In genomic region chr1:57782357-57782756, GRCh38 we compare ENCODE assay signal across 26 cellular contexts.
"Had no signal": no experiment of that assay in that cellular context is flagged by ENCODE, and none has a peak within 500 bp of the region (broad histone marks: within the 10 kb centered on the region; RNA-seq: fewer than 3 reads in every experiment).

No MANE protein-coding gene starts in this region.

- H3K36me3 Mint-ChIP-seq: activated CD4-positive, alpha-beta memory T cell treated with anti-CD3 and anti-CD28 coated beads for 36 hours; activated naive CD4-positive, alpha-beta T cell treated with anti-CD3 and anti-CD28 coated beads, Interleukin-2, amount 10 ng/mL, durations not matched to agents 7 days and 5 days; activated naive CD4-positive, alpha-beta T cell treated with anti-CD3 and anti-CD28 coated beads, Interleukin-2, amount 50 U/mL, for 72 hours had no signal

- H3K4me3 Mint-ChIP-seq: activated CD4-positive, alpha-beta memory T cell treated with anti-CD3 and anti-CD28 coated beads for 36 hours; activated CD4-positive, alpha-beta T cell treated with anti-CD3 and anti-CD28 coated beads for 36 hours; activated CD4-positive, alpha-beta T cell treated with anti-CD3 and anti-CD28 coated beads, Interleukin-2, amount 10 ng/mL, durations not matched to agents 24 days and 14 days; activated naive CD4-positive, alpha-beta T cell treated with anti-CD3 and anti-CD28 coated beads, Interleukin-2, amount 10 ng/mL, durations not matched to agents 7 days and 5 days; activated T-cell treated with anti-CD3 and anti-CD28 coated beads, Interleukin-2, amount 50 U/mL, for 24 hours; activated T-cell treated with anti-CD3 and anti-CD28 coated beads, Interleukin-2, amount 50 U/mL, for 72 hours; effector memory CD8-positive, alpha-beta T cell had no signal

- H3K27ac Mint-ChIP-seq: activated CD4-positive, alpha-beta memory T cell treated with anti-CD3 and anti-CD28 coated beads for 36 hours; activated CD4-positive, alpha-beta T cell treated with anti-CD3 and anti-CD28 coated beads for 36 hours; activated CD4-positive, alpha-beta T cell treated with anti-CD3 and anti-CD28 coated beads, Interleukin-2, amount 10 ng/mL, durations not matched to agents 24 days and 14 days; activated naive CD4-positive, alpha-beta T cell treated with anti-CD3 and anti-CD28 coated beads, Interleukin-2, amount 10 ng/mL, durations not matched to agents 7 days and 5 days; activated naive CD4-positive, alpha-beta T cell treated with anti-CD3 and anti-CD28 coated beads, Interleukin-2, amount 50 U/mL, for 72 hours; activated T-cell treated with anti-CD3 and anti-CD28 coated beads, Interleukin-2, amount 50 U/mL, for 24 hours; activated T-cell treated with anti-CD3 and anti-CD28 coated beads, Interleukin-2, amount 50 U/mL, for 72 hours; effector memory CD8-positive, alpha-beta T cell had no signal

- ATAC-seq: activated CD4-positive, alpha-beta T cell treated with anti-CD3 and anti-CD28 coated beads for 36 hours; activated naive CD4-positive, alpha-beta T cell treated with anti-CD3 and anti-CD28 coated beads, Interleukin-2, amount 50 U/mL, for 72 hours; activated T-cell treated with anti-CD3 and anti-CD28 coated beads, Interleukin-2, amount 50 U/mL, for 72 hours; body of pancreas; effector memory CD8-positive, alpha-beta T cell had no signal

- H3K27ac ChIP-seq: body of pancreas, esophagus muscularis mucosa had no signal

- H3K27me3 ChIP-seq: body of pancreas, esophagus muscularis mucosa had no signal

- DNase-seq: activated CD4-positive, alpha-beta memory T cell treated with anti-CD3 and anti-CD28 coated beads for 36 hours; activated CD4-positive, alpha-beta T cell treated with anti-CD3 and anti-CD28 coated beads for 36 hours; activated CD4-positive, alpha-beta T cell treated with anti-CD3 and anti-CD28 coated beads, Interleukin-2, amount 10 ng/mL, durations not matched to agents 24 days and 14 days; activated CD4-positive, CD25-positive, alpha-beta regulatory T cell; activated CD4-positive, CD25-positive, alpha-beta regulatory T cell treated with anti-CD3 and anti-CD28 coated beads, Interleukin-2, amount 50 U/mL, for 72 hours; activated CD8-positive, alpha-beta memory T cell treated with anti-CD3 and anti-CD28 coated beads, Interleukin-2, amount 50 U/mL, for 48 hours; activated gamma-delta T cell; activated naive CD4-positive, alpha-beta T cell; activated naive CD4-positive, alpha-beta T cell treated with anti-CD3 and anti-CD28 coated beads, Interleukin-2, amount 10 ng/mL, durations not matched to agents 7 days and 5 days; activated T-cell treated with anti-CD3 and anti-CD28 coated beads for 4 hours; activated T-cell treated with anti-CD3 and anti-CD28 coated beads, Interleukin-2, amount 50 U/mL, for 24 hours; activated T-cell treated with anti-CD3 and anti-CD28 coated beads, Interleukin-2, amount 50 U/mL, for 72 hours; amniotic stem cell; anterior cingulate cortex; body of pancreas; caudate nucleus; cortex of kidney; dermis blood vessel endothelial cell; effector CD4-positive, alpha-beta T cell; effector memory CD8-positive, alpha-beta T cell; erythroblast; foreskin melanocyte; head of caudate nucleus had no signal

- H3K9me3 Mint-ChIP-seq: activated CD4-positive, alpha-beta memory T cell treated with anti-CD3 and anti-CD28 coated beads for 36 hours; activated CD4-positive, alpha-beta T cell treated with anti-CD3 and anti-CD28 coated beads, Interleukin-2, amount 10 ng/mL, durations not matched to agents 24 days and 14 days; activated naive CD4-positive, alpha-beta T cell treated with anti-CD3 and anti-CD28 coated beads, Interleukin-2, amount 10 ng/mL, durations not matched to agents 7 days and 5 days; activated naive CD4-positive, alpha-beta T cell treated with anti-CD3 and anti-CD28 coated beads, Interleukin-2, amount 50 U/mL, for 72 hours; activated T-cell treated with anti-CD3 and anti-CD28 coated beads, Interleukin-2, amount 50 U/mL, for 24 hours; activated T-cell treated with anti-CD3 and anti-CD28 coated beads, Interleukin-2, amount 50 U/mL, for 72 hours; effector memory CD8-positive, alpha-beta T cell had no signal

- FAIRE-seq: colon had no signal

- H3K4me3 ChIP-seq: body of pancreas, esophagus muscularis mucosa had no signal

- H3K4me1 Mint-ChIP-seq: activated CD4-positive, alpha-beta T cell treated with anti-CD3 and anti-CD28 coated beads for 36 hours; activated CD4-positive, alpha-beta T cell treated with anti-CD3 and anti-CD28 coated beads, Interleukin-2, amount 10 ng/mL, durations not matched to agents 24 days and 14 days; activated naive CD4-positive, alpha-beta T cell treated with anti-CD3 and anti-CD28 coated beads, Interleukin-2, amount 10 ng/mL, durations not matched to agents 7 days and 5 days had no signal

- H3K9me3 ChIP-seq: body of pancreas, esophagus muscularis mucosa had no signal

- H3K36me3 ChIP-seq: esophagus muscularis mucosa had no signal

- H3K27me3 Mint-ChIP-seq: activated CD4-positive, alpha-beta memory T cell treated with anti-CD3 and anti-CD28 coated beads for 36 hours; activated CD4-positive, alpha-beta T cell treated with anti-CD3 and anti-CD28 coated beads, Interleukin-2, amount 10 ng/mL, durations not matched to agents 24 days and 14 days; activated naive CD4-positive, alpha-beta T cell treated with anti-CD3 and anti-CD28 coated beads, Interleukin-2, amount 10 ng/mL, durations not matched to agents 7 days and 5 days; effector memory CD8-positive, alpha-beta T cell had no signal

- H3K4me1 ChIP-seq: body of pancreas, esophagus muscularis mucosa had no signal
